Comparison of ENCODE assay signal across 25 cellular contexts in genomic region chr10:132582795-132583194, GRCh38.
"Had no signal": no experiment of that assay in that cellular context is flagged by ENCODE, and none has a peak within 500 bp of the region (broad histone marks: within the 10 kb centered on the region; RNA-seq: fewer than 3 reads in every experiment).

No MANE protein-coding gene starts in this region.

- H3K9me3 ChIP-seq: ascending aorta, lower lobe of right lung, psoas muscle, right atrium auricular region, thoracic aorta, upper lobe of left lung, vagina had no signal

- DNase-seq: activated CD4-positive, alpha-beta T cell treated with anti-CD3 and anti-CD28 coated beads for 48 hours; activated CD4-positive, alpha-beta T cell treated with anti-CD3 and anti-CD28 coated beads, Interleukin-2, amount 50 U/mL, for 48 hours; activated CD8-positive, alpha-beta memory T cell treated with anti-CD3 and anti-CD28 coated beads for 24 hours; activated effector memory CD4-positive, alpha-beta T cell treated with Interleukin-2 at 50 U/mL for 16 hours; activated naive CD4-positive, alpha-beta T cell treated with Interleukin-2 at 50 U/mL for 16 hours; cortex of kidney; effector memory CD8-positive, alpha-beta T cell; foreskin fibroblast; heart right ventricle; lower lobe of right lung; naive B cell; psoas muscle; stimulated activated CD4-positive, alpha-beta T cell treated with anti-CD3 and anti-CD28 coated beads, Interleukin-2, amount 100 ng/mL, for 48 hours; stimulated activated naive CD8-positive, alpha-beta T cell treated with anti-CD3 and anti-CD28 coated beads, Interleukin-15, Interleukin-2, amounts not matched to agents 100 U/mL and 50 U/mL, for 24 hours; SW 1271; T-helper 9 cell; upper lobe of left lung had no signal

- H3K4me3 ChIP-seq: ascending aorta, cardiac muscle cell, heart right ventricle, lower lobe of right lung, psoas muscle, right atrium auricular region, thoracic aorta, upper lobe of left lung, vagina had no signal

- H3K27ac ChIP-seq: ascending aorta, cardiac muscle cell, lower lobe of right lung, parathyroid adenoma, psoas muscle, right atrium auricular region, vagina, VCaP had no signal

- H3K36me3 ChIP-seq: ascending aorta, cardiac muscle cell, heart right ventricle, lower lobe of right lung, right atrium auricular region, thoracic aorta, upper lobe of left lung, vagina had no signal

- H3K4me1 ChIP-seq: parathyroid adenoma had no signal

- ATAC-seq: activated CD4-positive, CD25-positive, alpha-beta regulatory T cell treated with anti-CD3 and anti-CD28 coated beads, Interleukin-2, amount 50 U/mL, for 24 hours; effector memory CD8-positive, alpha-beta T cell; heart right ventricle; lower lobe of right lung; psoas muscle; stimulated activated naive CD8-positive, alpha-beta T cell treated with anti-CD3 and anti-CD28 coated beads, Interleukin-15, Interleukin-2, amounts not matched to agents 100 U/mL and 50 U/mL, for 24 hours had no signal

- H3K27me3 ChIP-seq: ascending aorta, cardiac muscle cell, heart right ventricle, right atrium auricular region, upper lobe of left lung, vagina had no signal
